1 cellular context compared by ENCODE assay signal in genomic region chr11:47354913-47355282, GRCh38.
TF ChIP-seq lines count a peak whose summit lies in the region.

No MANE protein-coding gene starts in this region.

TF ChIP-seq in endothelial cell of umbilical vein, 7 proteins besides CTCF, POLR2A, EP300 and RAD21:
- no peak for TF ChIP-seq FOS (IDR thresholded peaks at IDR 0.05; ENCODE audit: borderline replicate concordance, insufficient read depth, low read length)
- TF ChIP-seq EZH2 (IDR thresholded peaks at IDR 0.05; ENCODE audit: borderline replicate concordance, low read depth, low read length, severe bottlenecking), result no peak
- TF ChIP-seq MAX (IDR thresholded peaks at IDR 0.05; ENCODE audit: insufficient read depth, insufficient read length), result no peak
- no peak for TF ChIP-seq POLR2AphosphoS5 (IDR thresholded peaks at IDR 0.05; ENCODE audit: insufficient read depth, low read depth, low read length)
- no peak for TF ChIP-seq GATA2 (IDR thresholded peaks at IDR 0.05; ENCODE audit: insufficient read depth, insufficient read length, low read depth, low read length)
- TF ChIP-seq JUN (IDR thresholded peaks at IDR 0.05; ENCODE audit: borderline replicate concordance, insufficient read depth, insufficient read length, low read depth), result no peak
- no peak for TF ChIP-seq MYC (IDR thresholded peaks at IDR 0.05; ENCODE audit: low read depth, low read length)
